4 cellular contexts compared by ENCODE assay signal in genomic region chr11:119017377-119017776, GRCh38. TPM values are rescaled to one million over a fixed set of nuclear protein-coding genes. Genes with fewer than 3 reads are reported as not detected.
DNase-seq lines count a peak whose midpoint lies in the region; ATAC-seq and TF ChIP-seq lines count a peak whose summit lies in the region.
"Not testable (repeated sequence)": the region's sequence is repeated elsewhere in the genome, so short reads cannot be mapped to it uniquely, and the experiment has no call there.

No MANE protein-coding gene starts in this region.

- 1 to 3% methylated on average over 10 of the region's 10 CpGs for WGBS in esophagus squamous epithelium, 2 donors
- no CpG with 5 or more reads among the region's 10 CpGs for WGBS in neuronal stem cell (ENCODE audit: extremely low coverage in 2 of 2, insufficient read length in 2 of 2, insufficient replicate concordance in 1 of 2), 2 donors

- CTCF ChIA-PET in activated B cell treated with CpG ODN at 0.5 μM for 24 hours (lab: Charles Lee) = interaction anchor here (0.7 kb wide), 1 partner anchor 793 kb away, joined by 3 read pairs; no protein-coding TSS in a partner anchor

- H3K9ac ChIP-seq in neuronal stem cell (ENCODE audit: low read depth, low read length, poor library complexity) = peak overlapping the region; percentile 71

- not testable (repeated sequence) for H2BK120ac ChIP-seq in neuronal stem cell (ENCODE audit: low read depth, low read length)

- not testable (repeated sequence) for H4K91ac ChIP-seq in neuronal stem cell (ENCODE audit: low read depth, low read length, poor library complexity)

- H3K36me3 Mint-ChIP-seq in CD14-positive monocyte = peaks cover 46 to 69% of the 10 kb centered on the region in 2 donors
- peaks cover 80% of the 10 kb centered on the region for H3K36me3 Mint-ChIP-seq in activated B cell treated with CpG ODN at 0.5 μM for 24 hours (ENCODE audit: low read depth)

- not testable (repeated sequence) for H2BK5ac ChIP-seq in neuronal stem cell (ENCODE audit: low read length)

- not testable (repeated sequence) for H2BK15ac ChIP-seq in neuronal stem cell (ENCODE audit: low read length)

- not testable (repeated sequence) for H3K79me1 ChIP-seq in neuronal stem cell (ENCODE audit: low read depth, low read length)

- intact Hi-C loops in CD14-positive monocyte (cut with micrococcal nuclease) = loop anchor here (2.0 to 5.0 kb wide), 4 partner anchors 19 to 90 kb away; partner anchors contain the start of genes BCL9L (in 1 of the 2), CENATAC (in 1 of the 2), DPAGT1 (in 1 of the 2) and VPS11 (in 1 of the 2)
- intact Hi-C loops in activated B cell treated with CpG ODN at 0.5 μM for 24 hours (cut with micrococcal nuclease) = loop anchor here (5.0 kb wide), 2 partner anchors 180 to 225 kb away; partner anchors contain the start of gene DDX6
- intact Hi-C loops in esophagus squamous epithelium (cut with DNase I) = not testable (repeated sequence)

- H3K4me1 Mint-ChIP-seq in CD14-positive monocyte (peaks cover 24% of the 10 kb centered on the region), activated B cell treated with CpG ODN at 0.5 μM for 24 hours (peaks cover 54% of the 10 kb centered on the region)

- H3K4me2 ChIP-seq in neuronal stem cell (ENCODE audit: insufficient read depth, low read length, poor library complexity, severe bottlenecking) = peak overlapping the region; percentile 75

- H2BK12ac ChIP-seq in neuronal stem cell (ENCODE audit: low read length) = not testable (repeated sequence)

- not testable (repeated sequence) for ATAC-seq in activated B cell treated with CpG ODN at 0.5 μM for 24 hours (ENCODE audit: low read depth)

- not testable (repeated sequence) for H3K14ac ChIP-seq in neuronal stem cell (ENCODE audit: low read length)

- H4K8ac ChIP-seq in neuronal stem cell (ENCODE audit: low read depth, low read length) = not testable (repeated sequence)

- not testable (repeated sequence) for H3K4ac ChIP-seq in neuronal stem cell (ENCODE audit: low read length)

- H3K23ac ChIP-seq in neuronal stem cell (ENCODE audit: low read depth, low read length, poor library complexity) = not testable (repeated sequence)

- not testable (repeated sequence) for H2AK5ac ChIP-seq in neuronal stem cell (ENCODE audit: low read depth, low read length)

- not testable (repeated sequence) for H3K27me3 Mint-ChIP-seq in CD14-positive monocyte (ENCODE audit: low read depth in 3 of 3); activated B cell treated with CpG ODN at 0.5 μM for 24 hours

- POLR2A ChIA-PET in activated B cell treated with CpG ODN at 0.5 μM for 24 hours (lab: Charles Lee) = interaction anchor here (0.7 to 3.4 kb wide), 4 partner anchors 13 to 77 kb away, joined by 3 to 33 read pairs (median 22); partner anchors contain the start of genes CENATAC, SLC37A4 and VPS11

- TF ChIP-seq POLR2A in esophagus squamous epithelium (IDR thresholded peaks at IDR 0.05) = not testable (repeated sequence)

- DNase-seq in CD14-positive monocyte (ENCODE audit: low spot score); activated B cell treated with CpG ODN at 0.5 μM for 24 hours; esophagus squamous epithelium (lab: John Stamatoyannopoulos, UW); neuronal stem cell (ENCODE audit: low spot score): not testable (repeated sequence)

- not testable (repeated sequence) for TF ChIP-seq CTCF in CD14-positive monocyte (IDR thresholded peaks at IDR 0.05); activated B cell treated with CpG ODN at 0.5 μM for 24 hours (IDR thresholded peaks at IDR 0.05); esophagus squamous epithelium (IDR thresholded peaks at IDR 0.05)

- H3K4me3 ChIP-seq in esophagus squamous epithelium (peak overlapping the region; percentile 72 to 87 (median 82)), neuronal stem cell (ENCODE audit: low read length in 2 of 2) (peak overlapping the region; percentile 80 to 93)

- H3K27ac ChIP-seq in esophagus squamous epithelium = peak overlapping the region; percentile 94 to 97 (median 96)
- H3K27ac ChIP-seq in neuronal stem cell (replicated peaks; ENCODE audit: low read length) = not testable (repeated sequence)

- H3K4me3 Mint-ChIP-seq in CD14-positive monocyte = peak overlapping the region; percentile 96 to 97
- H3K4me3 Mint-ChIP-seq in activated B cell treated with CpG ODN at 0.5 μM for 24 hours = peak overlapping the region; percentile 99

- H3K36me3 ChIP-seq in esophagus squamous epithelium (peaks cover 13 to 63% (median 20%) of the 10 kb centered on the region in 3 donors), neuronal stem cell (replicated peaks in 1 of 2; ENCODE audit: control insufficient read depth in 2 of 2, insufficient read depth in 2 of 2, low read length in 2 of 2) (peaks cover 35 to 75% of the 10 kb centered on the region in 2 donors)

- H3K9me3 ChIP-seq in esophagus squamous epithelium; neuronal stem cell (replicated peaks in 1 of 2; ENCODE audit: control insufficient read depth in 2 of 2, insufficient read depth in 1 of 2, low read depth in 1 of 2, low read length in 2 of 2): not testable (repeated sequence)

- H2AFZ ChIP-seq in neuronal stem cell (ENCODE audit: low read length) = not testable (repeated sequence)

- not testable (repeated sequence) for H3K18ac ChIP-seq in neuronal stem cell (ENCODE audit: low read length)

- H3K4me1 ChIP-seq in esophagus squamous epithelium = peaks cover 16 to 63% (median 31%) of the 10 kb centered on the region in 3 donors
- not testable (repeated sequence) for H3K4me1 ChIP-seq in neuronal stem cell (ENCODE audit: control insufficient read depth in 2 of 2, insufficient read depth in 1 of 2, low read depth in 1 of 2, low read length in 2 of 2)

- not testable (repeated sequence) for H3K9me3 Mint-ChIP-seq in CD14-positive monocyte, activated B cell treated with CpG ODN at 0.5 μM for 24 hours

- H3K27ac Mint-ChIP-seq in CD14-positive monocyte (peak overlapping the region; percentile 98 to 100 (median 99)), activated B cell treated with CpG ODN at 0.5 μM for 24 hours (peak overlapping the region; percentile 100)

- not testable (repeated sequence) for H3K27me3 ChIP-seq in esophagus squamous epithelium; neuronal stem cell (ENCODE audit: control insufficient read depth in 3 of 3, insufficient read depth in 3 of 3, low read depth in 1 of 3, low read length in 3 of 3)

RNA-seq across cellular contexts. Expression of gene RPS25, which starts 0.8 kb away (rescaled TPM):
- 1,000 to 10,000 TPM; 1,264 to 1,336 TPM for polyA plus RNA-seq in CD14-positive monocyte
- total RNA-seq in activated B cell treated with CpG ODN at 0.5 μM for 24 hours = 2,191 and 2,534 TPM in 2 replicates
- 1,000 to 10,000 TPM in 3 of 4 donors, 100 to 1,000 TPM in 1; 729 to 2,261 (median 1,537) TPM for total RNA-seq in esophagus squamous epithelium
- polyA plus RNA-seq in neuronal stem cell (2013, experiment 1 of 2) = 3,221 TPM
- 3,219 TPM for polyA plus RNA-seq in neuronal stem cell (2013, experiment 2 of 2)

RNA-seq across cellular contexts. Expression of gene TRAPPC4, which starts 1.2 kb away (rescaled TPM):
- 10 to 100 TPM; 46.9 to 54.5 TPM for polyA plus RNA-seq in CD14-positive monocyte
- total RNA-seq in activated B cell treated with CpG ODN at 0.5 μM for 24 hours = 56.8 and 60.1 TPM in 2 replicates
- total RNA-seq in esophagus squamous epithelium = 10 to 100 TPM; 26.5 to 44.4 (median 41.2) TPM
- 72.1 TPM for polyA plus RNA-seq in neuronal stem cell (2013, experiment 1 of 2)
- polyA plus RNA-seq in neuronal stem cell (2013, experiment 2 of 2) = 74.9 TPM

RNA-seq across cellular contexts. Expression of gene SLC37A4, which starts 13.3 kb away (rescaled TPM):
- polyA plus RNA-seq in CD14-positive monocyte = 1 to 10 TPM; 5.9 to 7.2 TPM
- 12.0 and 12.1 TPM in 2 replicates for total RNA-seq in activated B cell treated with CpG ODN at 0.5 μM for 24 hours
- 10 to 100 TPM in 3 of 4 donors, 1 to 10 TPM in 1; 6.9 to 13.9 (median 11.5) TPM for total RNA-seq in esophagus squamous epithelium
- polyA plus RNA-seq in neuronal stem cell (2013, experiment 1 of 2) = 44.0 TPM
- polyA plus RNA-seq in neuronal stem cell (2013, experiment 2 of 2) = 44.3 TPM

RNA-seq across cellular contexts. Expression of gene CENATAC, which starts 19.4 kb away (rescaled TPM):
- polyA plus RNA-seq in CD14-positive monocyte = 1 to 10 TPM; 2.7 to 4.1 TPM
- total RNA-seq in activated B cell treated with CpG ODN at 0.5 μM for 24 hours (66.4 and 85.7 TPM in 2 replicates), esophagus squamous epithelium (10 to 100 TPM in 3 of 4 donors, 1 to 10 TPM in 1; 9.2 to 58.9 (median 29.4) TPM)
- polyA plus RNA-seq in neuronal stem cell (2013, experiment 1 of 2) = 18.7 TPM
- polyA plus RNA-seq in neuronal stem cell (2013, experiment 2 of 2) = 20.9 TPM

RNA-seq across cellular contexts. Expression of gene HYOU1, which starts 39.6 kb away (rescaled TPM):
- 1 to 10 TPM; 8.4 to 8.6 TPM for polyA plus RNA-seq in CD14-positive monocyte
- total RNA-seq in activated B cell treated with CpG ODN at 0.5 μM for 24 hours (120 and 122 TPM in 2 replicates), esophagus squamous epithelium (10 to 100 TPM; 44.1 to 93.8 (median 65.4) TPM)
- polyA plus RNA-seq in neuronal stem cell (2013, experiment 1 of 2) = 76.2 TPM
- polyA plus RNA-seq in neuronal stem cell (2013, experiment 2 of 2) = 79.0 TPM
